Comparison of ENCODE assay signal across 17 cellular contexts in genomic region chr3:52205727-52206372, GRCh38. TPM values are rescaled to one million over a fixed set of nuclear protein-coding genes. Genes with fewer than 3 reads are reported as not detected.
DNase-seq lines count a peak whose midpoint lies in the region; ATAC-seq and TF ChIP-seq lines count a peak whose summit lies in the region.
"Had no signal": no experiment of that assay in that cellular context is flagged by ENCODE, and none has a peak within 500 bp of the region (broad histone marks: within the 10 kb centered on the region; RNA-seq: fewer than 3 reads in every experiment).

No MANE protein-coding gene starts in this region.

- in situ Hi-C loops in GM13976 (cut with MboI; ENCODE audit: low sequenced_read_pairs, unreplicated experiment), result no loop called here

- H3K36me3 Mint-ChIP-seq in stimulated activated naive CD8-positive, alpha-beta T cell treated with anti-CD3 and anti-CD28 coated beads, Interleukin-15, Interleukin-2, amounts not matched to agents 100 ng/mL and 50 ng/mL, for 24 hours (ENCODE audit: low read depth), result peaks cover 81% of the 10 kb centered on the region

- H3K27ac ChIP-seq in adrenal gland (peak overlapping the region in 3 of 5 donors; percentile 4 to 80 (median 53)), upper lobe of right lung (no peak overlapping the region)
- H3K27ac ChIP-seq: psoas muscle had no signal

- TF ChIP-seq CTCF in adrenal gland (IDR thresholded peaks at IDR 0.05) (no peak), upper lobe of right lung (IDR thresholded peaks at IDR 0.05) (no peak), GM13976 (IDR thresholded peaks at IDR 0.05; ENCODE audit: borderline replicate concordance, control extremely low read depth, extremely low read depth, insufficient read depth, missing control alignments) (no peak)

- no peaks in the 10 kb centered on the region for H3K9me3 ChIP-seq in adrenal gland (replicated peaks in 1 of 3)
- no peaks in the 10 kb centered on the region for H3K9me3 ChIP-seq in upper lobe of right lung
- H3K9me3 ChIP-seq: HAP-1, psoas muscle had no signal

- no peak overlapping the region for H3K4me3 Mint-ChIP-seq in stimulated activated naive CD8-positive, alpha-beta T cell treated with anti-CD3 and anti-CD28 coated beads, Interleukin-15, Interleukin-2, amounts not matched to agents 100 ng/mL and 50 ng/mL, for 24 hours
- H3K4me3 Mint-ChIP-seq: stimulated activated naive B cell treated with anti-CD40 and anti-IgM and Interleukin-4, amounts not matched to agents 10 μg/mL and 1 μg/mL and 100 μg/mL, for 72 hours had no signal

- ATAC-seq in stimulated activated naive CD8-positive, alpha-beta T cell treated with anti-CD3 and anti-CD28 coated beads, Interleukin-15, Interleukin-2, amounts not matched to agents 100 U/mL and 50 U/mL, for 24 hours, result no peak
- ATAC-seq in upper lobe of right lung, result peak; percentile 35
- ATAC-seq: psoas muscle; stimulated activated naive B cell treated with anti-CD40 and anti-IgM and Interleukin-4, amounts not matched to agents 10 μg/mL and 1 μg/mL and 100 μg/mL, for 72 hours had no signal

- intact Hi-C loops in adrenal gland (cut with DNase I) (no loop called here), upper lobe of right lung (cut with DNase I) (no loop called here)

- TF ChIP-seq POLR2A in adrenal gland (IDR thresholded peaks at IDR 0.05), result no peak

- H3K27me3 ChIP-seq in adrenal gland (no peaks in the 10 kb centered on the region), upper lobe of right lung (no peaks in the 10 kb centered on the region)

- peaks cover 0 to 100% of the 10 kb centered on the region in 2 donors for H3K36me3 ChIP-seq in adrenal gland (replicated peaks in 1 of 2)
- peaks cover 97% of the 10 kb centered on the region for H3K36me3 ChIP-seq in upper lobe of right lung

- H3K4me1 ChIP-seq in adrenal gland (replicated peaks in 1 of 2) (peaks cover 24 to 84% of the 10 kb centered on the region in 2 donors), upper lobe of right lung (peaks cover 32% of the 10 kb centered on the region)
- H3K4me1 ChIP-seq: HAP-1 had no signal

- no peaks in the 10 kb centered on the region for H3K9me3 Mint-ChIP-seq in stimulated activated naive CD8-positive, alpha-beta T cell treated with anti-CD3 and anti-CD28 coated beads, Interleukin-15, Interleukin-2, amounts not matched to agents 100 ng/mL and 50 ng/mL, for 24 hours
- H3K9me3 Mint-ChIP-seq: activated T-helper 2 cell treated with anti-CD3 and anti-CD28 coated beads, Interferon-gamma antibody, Interleukin-2, Interleukin-4, amounts not matched to agents 10 μg/mL and 5 μg/mL and 100 μg/mL, durations not matched to agents 14 hours and 24 hours and 36 hours; stimulated activated naive B cell treated with anti-CD40 and anti-IgM and Interleukin-4, amounts not matched to agents 10 μg/mL and 1 μg/mL and 100 μg/mL, for 72 hours had no signal

- peak overlapping the region; percentile 24 for H3K27ac Mint-ChIP-seq in stimulated activated naive CD8-positive, alpha-beta T cell treated with anti-CD3 and anti-CD28 coated beads, Interleukin-15, Interleukin-2, amounts not matched to agents 100 ng/mL and 50 ng/mL, for 24 hours
- H3K27ac Mint-ChIP-seq: activated T-helper 2 cell treated with anti-CD3 and anti-CD28 coated beads, Interferon-gamma antibody, Interleukin-2, Interleukin-4, amounts not matched to agents 10 μg/mL and 5 μg/mL and 100 μg/mL, durations not matched to agents 14 hours and 24 hours and 36 hours; stimulated activated naive B cell treated with anti-CD40 and anti-IgM and Interleukin-4, amounts not matched to agents 10 μg/mL and 1 μg/mL and 100 μg/mL, for 72 hours had no signal

- H3K27me3 Mint-ChIP-seq in stimulated activated naive CD8-positive, alpha-beta T cell treated with anti-CD3 and anti-CD28 coated beads, Interleukin-15, Interleukin-2, amounts not matched to agents 100 ng/mL and 50 ng/mL, for 24 hours, result no peaks in the 10 kb centered on the region
- H3K27me3 Mint-ChIP-seq: stimulated activated naive B cell treated with anti-CD40 and anti-IgM and Interleukin-4, amounts not matched to agents 10 μg/mL and 1 μg/mL and 100 μg/mL, for 72 hours had no signal

- no peak for DNase-seq in stimulated activated naive CD8-positive, alpha-beta T cell treated with anti-CD3 and anti-CD28 coated beads, Interleukin-15, Interleukin-2, amounts not matched to agents 100 U/mL and 50 U/mL, for 24 hours
- peak in 3 of 7 donors; percentile 59 to 72 (median 70) for DNase-seq in adrenal gland
- peak; percentile 47 for DNase-seq in glomerular visceral epithelial cell (ENCODE audit: extremely low spot score)
- no peak for DNase-seq in upper lobe of right lung
- DNase-seq in activated CD4-positive, alpha-beta T cell treated with anti-CD3 and anti-CD28 coated beads, Interleukin-2, amount 50 U/mL, for 1 hour, result no peak
- DNase-seq in islet precursor cell, result no peak
- DNase-seq in GM13976 (ENCODE audit: low spot score), result no peak
- DNase-seq: foreskin fibroblast; NCI-H187; psoas muscle; small intestine; stimulated activated CD4-positive, alpha-beta T cell treated with anti-CD3 and anti-CD28 coated beads, Interleukin-2, amount 100 ng/mL, for 24 hours; stimulated activated naive B cell treated with anti-CD40 and anti-IgM and Interleukin-4, amounts not matched to agents 10 μg/mL and 1 μg/mL and 100 μg/mL, for 72 hours had no signal

- H3K4me1 Mint-ChIP-seq in stimulated activated naive CD8-positive, alpha-beta T cell treated with anti-CD3 and anti-CD28 coated beads, Interleukin-15, Interleukin-2, amounts not matched to agents 100 ng/mL and 50 ng/mL, for 24 hours (ENCODE audit: low read depth), result peaks cover 30% of the 10 kb centered on the region

- no peak overlapping the region for H3K4me3 ChIP-seq in adrenal gland
- H3K4me3 ChIP-seq in upper lobe of right lung, result no peak overlapping the region
- H3K4me3 ChIP-seq: HAP-1, psoas muscle had no signal

- 52 to 76% (median 58%) methylated on average over 6 of the region's 6 CpGs for WGBS in adrenal gland, 4 donors

RNA-seq across cellular contexts. Expression of gene ALAS1, which starts 7.9 kb away (rescaled TPM):
- total RNA-seq in adrenal gland (1,000 to 10,000 TPM in 1 of 8 donors, 100 to 1,000 TPM in 7; 233 to 3,700 (median 694) TPM), upper lobe of right lung (78.9 TPM)
- polyA plus RNA-seq in adrenal gland, result 100 to 1,000 TPM in 2 of 3 donors, 10 to 100 TPM in 1; 64.9 to 849 (median 387) TPM

RNA-seq across cellular contexts. Expression of gene TLR9, which starts 19.6 kb away (rescaled TPM):
- under 1 TPM in 4 of 8 donors, not detected in 4; under 0.01 to 0.61 (median 0.17) TPM for total RNA-seq in adrenal gland
- polyA plus RNA-seq in adrenal gland, result under 1 TPM in 2 of 3 donors, not detected in 1; 0.34 to 0.56 TPM
- total RNA-seq in upper lobe of right lung, result 0.87 TPM
- total RNA-seq: epithelial cell of proximal tubule had no signal

RNA-seq across cellular contexts. Expression of gene TWF2, which starts 33.1 kb away (rescaled TPM):
- 10 to 100 TPM; 31.7 to 95.6 (median 59.4) TPM for total RNA-seq in adrenal gland
- 10 to 100 TPM; 13.6 to 28.2 (median 26.1) TPM for polyA plus RNA-seq in adrenal gland
- 50.4 TPM for total RNA-seq in upper lobe of right lung

RNA-seq across cellular contexts. Expression of gene PPM1M, which starts 39.7 kb away (rescaled TPM):
- 10 to 100 TPM; 10.5 to 28.0 (median 22.1) TPM for total RNA-seq in adrenal gland
- 10 to 100 TPM in 2 of 3 donors, 1 to 10 TPM in 1; 9.1 to 29.8 (median 23.1) TPM for polyA plus RNA-seq in adrenal gland
- total RNA-seq in upper lobe of right lung, result 44.0 TPM

RNA-seq across cellular contexts. Expression of gene POC1A, which starts 51.6 kb away (rescaled TPM):
- total RNA-seq in adrenal gland (1 to 10 TPM; 2.9 to 8.4 (median 5.5) TPM), upper lobe of right lung (2.5 TPM)
- 1 to 10 TPM; 2.0 to 6.4 (median 2.8) TPM for polyA plus RNA-seq in adrenal gland
